In the genomic region with DNA sequence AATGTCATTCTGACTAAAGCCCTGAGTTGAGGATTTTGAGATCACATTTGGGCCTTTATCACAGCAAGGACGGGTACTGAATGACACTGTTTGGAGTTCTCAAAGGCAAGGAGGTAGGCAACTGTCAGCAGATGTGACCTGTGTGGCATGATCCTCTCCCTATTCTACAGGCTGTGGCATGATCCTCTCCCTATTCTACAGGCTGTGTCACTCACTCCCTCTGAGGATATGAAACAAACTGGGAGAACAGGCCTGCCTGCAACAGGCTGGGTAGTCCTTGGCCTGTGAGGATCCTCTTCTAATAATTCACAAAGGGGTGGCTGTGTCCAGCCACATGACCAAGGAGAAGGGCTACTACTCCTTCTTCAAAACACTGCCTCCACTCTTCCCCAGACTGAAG, we compare ENCODE assay signal across 27 cellular contexts.
"Had no signal": no experiment of that assay in that cellular context is flagged by ENCODE, and none has a peak within 500 bp of the region (broad histone marks: within the 10 kb centered on the region; RNA-seq: fewer than 3 reads in every experiment).

No MANE protein-coding gene starts in this region.

- H3K4me1 Mint-ChIP-seq: neural progenitor cell; stimulated activated effector memory CD8-positive, alpha-beta T cell treated with anti-CD3 and anti-CD28 coated beads, Interleukin-12 subunit alpha, Interleukin-12 subunit beta, amount 100 ng/mL, for 72 hours; stimulated activated naive B cell treated with anti-CD40 and anti-IgM and Interleukin-4, amounts not matched to agents 10 μg/mL and 1 μg/mL and 100 μg/mL, for 72 hours had no signal

- H3K27me3 ChIP-seq: neural progenitor cell, ovary, right lobe of liver, sigmoid colon, thyroid gland, upper lobe of left lung, vagina had no signal

- FAIRE-seq: small intestine, urothelium cell line had no signal

- H3K4me3 Mint-ChIP-seq: natural killer cell treated with Interleukin-12 subunit alpha and Interleukin-12 subunit beta and Interleukin-15 and Interleukin-18, amount 100 ng/mL, for 72 hours; neural progenitor cell; stimulated activated effector memory CD8-positive, alpha-beta T cell treated with anti-CD3 and anti-CD28 coated beads, Interleukin-12 subunit alpha, Interleukin-12 subunit beta, amount 100 ng/mL, for 72 hours; stimulated activated naive B cell treated with anti-CD40 and anti-IgM and Interleukin-4, amounts not matched to agents 10 μg/mL and 1 μg/mL and 100 μg/mL, for 72 hours; stimulated activated naive CD8-positive, alpha-beta T cell treated with anti-CD3 and anti-CD28 coated beads, Interleukin-15, Interleukin-2, amounts not matched to agents 100 ng/mL and 50 ng/mL, for 24 hours had no signal

- H3K36me3 Mint-ChIP-seq: neural progenitor cell; stimulated activated effector memory CD8-positive, alpha-beta T cell treated with anti-CD3 and anti-CD28 coated beads, Interleukin-12 subunit alpha, Interleukin-12 subunit beta, amount 100 ng/mL, for 72 hours had no signal

- H3K27ac ChIP-seq: neural progenitor cell, ovary, parathyroid adenoma, psoas muscle, right lobe of liver, sigmoid colon, stomach, thoracic aorta, thyroid gland, tibial nerve, upper lobe of left lung, vagina had no signal

- H3K9me3 ChIP-seq: ovary, right lobe of liver, thoracic aorta, thyroid gland had no signal

- H3K4me3 ChIP-seq: neural progenitor cell, ovary, psoas muscle, right lobe of liver, sigmoid colon, stomach, thoracic aorta, thyroid gland, tibial nerve, upper lobe of left lung, vagina had no signal

- H3K4me2 ChIP-seq: neural progenitor cell had no signal

- H3K4me1 ChIP-seq: neural progenitor cell, parathyroid adenoma, psoas muscle, right lobe of liver, sigmoid colon, stomach, thyroid gland, tibial nerve, upper lobe of left lung, vagina had no signal

- H3K36me3 ChIP-seq: neural progenitor cell, ovary, right lobe of liver, sigmoid colon, stomach, thoracic aorta, thyroid gland, tibial nerve, upper lobe of left lung, vagina had no signal

- DNase-seq: occipital lobe; ovary; posterior cingulate gyrus; psoas muscle; right cardiac atrium; right lobe of liver; sigmoid colon; small intestine; stimulated activated CD4-positive, alpha-beta T cell treated with anti-CD3 and anti-CD28 coated beads, Interleukin-15, amount 100 ng/mL, for 24 hours; stimulated activated CD4-positive, alpha-beta T cell treated with anti-CD3 and anti-CD28 coated beads, Interleukin-2, amount 100 ng/mL, for 24 hours; stimulated activated CD4-positive, alpha-beta T cell treated with anti-CD3 and anti-CD28 coated beads, Interleukin-2, amount 100 ng/mL, for 48 hours; stimulated activated CD4-positive, alpha-beta T cell treated with anti-CD3 and anti-CD28 coated beads, Interleukin-4, amount 100 ng/mL, for 24 hours; stimulated activated naive B cell treated with anti-CD40 and anti-IgM and Interleukin-4, amounts not matched to agents 10 μg/mL and 1 μg/mL and 100 μg/mL, for 72 hours; stimulated activated naive CD4-positive, alpha-beta T cell treated with Interleukin-2 at 50 U/mL for 16 hours; stomach; thyroid gland; upper lobe of left lung had no signal

- ATAC-seq: natural killer cell treated with Interleukin-12 subunit alpha and Interleukin-12 subunit beta and Interleukin-15 and Interleukin-18, amount 100 ng/mL, for 72 hours; psoas muscle; right cardiac atrium; right lobe of liver; stimulated activated effector memory CD8-positive, alpha-beta T cell treated with anti-CD3 and anti-CD28 coated beads, Interleukin-12 subunit alpha, Interleukin-12 subunit beta, amount 100 ng/mL, for 72 hours; stimulated activated naive B cell treated with anti-CD40 and anti-IgM and Interleukin-4, amounts not matched to agents 10 μg/mL and 1 μg/mL and 100 μg/mL, for 72 hours had no signal

- H3K27ac Mint-ChIP-seq: natural killer cell treated with Interleukin-12 subunit alpha and Interleukin-12 subunit beta and Interleukin-15 and Interleukin-18, amount 100 ng/mL, for 72 hours; neural progenitor cell; progenitor cell of endocrine pancreas; stimulated activated effector memory CD8-positive, alpha-beta T cell treated with anti-CD3 and anti-CD28 coated beads, Interleukin-12 subunit alpha, Interleukin-12 subunit beta, amount 100 ng/mL, for 72 hours; stimulated activated naive B cell treated with anti-CD40 and anti-IgM and Interleukin-4, amounts not matched to agents 10 μg/mL and 1 μg/mL and 100 μg/mL, for 72 hours; stimulated activated naive CD8-positive, alpha-beta T cell treated with anti-CD3 and anti-CD28 coated beads, Interleukin-15, Interleukin-2, amounts not matched to agents 100 ng/mL and 50 ng/mL, for 24 hours had no signal

- H3K27me3 Mint-ChIP-seq: progenitor cell of endocrine pancreas; stimulated activated naive CD8-positive, alpha-beta T cell treated with anti-CD3 and anti-CD28 coated beads, Interleukin-15, Interleukin-2, amounts not matched to agents 100 ng/mL and 50 ng/mL, for 24 hours had no signal
